Comparison of ENCODE assay signal across 9 cellular contexts in genomic region chr7:29955799-29956476, GRCh38. TPM values are rescaled to one million over a fixed set of nuclear protein-coding genes. Genes with fewer than 3 reads are reported as not detected.
DNase-seq lines count a peak whose midpoint lies in the region; ATAC-seq and TF ChIP-seq lines count a peak whose summit lies in the region.
"Had no signal": no experiment of that assay in that cellular context is flagged by ENCODE, and none has a peak within 500 bp of the region (broad histone marks: within the 10 kb centered on the region; RNA-seq: fewer than 3 reads in every experiment).

No MANE protein-coding gene starts in this region.

- no peaks in the 10 kb centered on the region for H3K4me1 ChIP-seq in lower lobe of right lung

- H3K9me3 ChIP-seq in lower lobe of right lung: no peaks in the 10 kb centered on the region

- no peak for TF ChIP-seq POLR2A in NB4 (IDR thresholded peaks at IDR 0.05; ENCODE audit: extremely low read depth, insufficient read length)

- H3K27me3 ChIP-seq in lower lobe of right lung (ENCODE audit: low read depth): no peaks in the 10 kb centered on the region

- H3K4me3 ChIP-seq in NB4 (ENCODE audit: low read depth, low read length) (no peak overlapping the region), lower lobe of right lung (no peak overlapping the region)

- H3K27ac ChIP-seq in lower lobe of right lung: no peak overlapping the region

- peak; percentile 60 for ATAC-seq in GM18499 (IDR thresholded peaks at IDR 0.05; ENCODE audit: insufficient read depth, unreplicated experiment)
- ATAC-seq in GM21529 (IDR thresholded peaks at IDR 0.05; ENCODE audit: unreplicated experiment): peak; percentile 72
- ATAC-seq in lower lobe of right lung: peak; percentile 49 to 86
- no peak for ATAC-seq in HG02678 (IDR thresholded peaks at IDR 0.05; ENCODE audit: unreplicated experiment)

- peaks cover 9% of the 10 kb centered on the region for H3K36me3 ChIP-seq in lower lobe of right lung

- TF ChIP-seq CTCF in NB4 (IDR thresholded peaks at IDR 0.05; ENCODE audit: low read depth, low read length): no peak
- no peak for TF ChIP-seq CTCF in lower lobe of right lung (IDR thresholded peaks at IDR 0.05)

- intact Hi-C loops in lower lobe of right lung (cut with DNase I): no loop called here

- DNase-seq in NB4 (ENCODE audit: low read depth) (peak; percentile 86), lower lobe of right lung (peak; percentile 57), HuH-7 (ENCODE audit: low spot score) (no peak), H4 (ENCODE audit: low spot score) (no peak), C1 segment of cervical spinal cord (lab: John Stamatoyannopoulos, UW) (no peak)
- DNase-seq: posterior cingulate gyrus had no signal

RNA-seq across cellular contexts. Expression of gene SCRN1, which starts 33.7 kb away (rescaled TPM):
- 28.2 TPM for total RNA-seq in lower lobe of right lung
- 114 and 128 TPM in 2 replicates for total RNA-seq in H4 (2014; rRNA removed; shearing (Covaris generic))

Comparison
In these comparisons a context has a peak if more than half of its experiments do, and no peak if none do; other contexts are left out.
1. DNase-seq: peak in NB4 (single experiment) and lower lobe of right lung (single experiment); none in HuH-7 (single experiment), H4 (single experiment) and C1 segment of cervical spinal cord (0 of 14).